Comparison of ENCODE assay signal across 9 cellular contexts in genomic region chr14:69400154-69400553, GRCh38. TPM values are rescaled to one million over a fixed set of nuclear protein-coding genes. Genes with fewer than 3 reads are reported as not detected.
DNase-seq lines count a peak whose midpoint lies in the region; ATAC-seq and TF ChIP-seq lines count a peak whose summit lies in the region.
"Had no signal": no experiment of that assay in that cellular context is flagged by ENCODE, and none has a peak within 500 bp of the region (broad histone marks: within the 10 kb centered on the region; RNA-seq: fewer than 3 reads in every experiment).

No MANE protein-coding gene starts in this region.

- peaks cover 77% of the 10 kb centered on the region for H3K4me1 Mint-ChIP-seq in CD8-positive, alpha-beta T cell (ENCODE audit: low read depth)

- no peaks in the 10 kb centered on the region for H4K20me1 ChIP-seq in neural cell (ENCODE audit: insufficient read depth)

- no peak overlapping the region for H2AFZ ChIP-seq in neural cell (ENCODE audit: low read depth, low read length)

- TF ChIP-seq RAD21 in neural cell (conservative IDR thresholded peaks at IDR 0.05), result no peak

- peaks cover 5% of the 10 kb centered on the region for H3F3A ChIP-seq in neural cell (ENCODE audit: insufficient read depth, low read length, poor library complexity, severe bottlenecking)

- peaks cover 3% of the 10 kb centered on the region for H3K36me3 ChIP-seq in CD8-positive, alpha-beta T cell (ENCODE audit: insufficient read depth, low read length)
- H3K36me3 ChIP-seq in MG63 (peaks cover 24% of the 10 kb centered on the region), colonic mucosa (no peaks in the 10 kb centered on the region), neural cell (ENCODE audit: insufficient read depth, low read length) (peaks cover 5% of the 10 kb centered on the region)

- no peak overlapping the region for H3K27ac Mint-ChIP-seq in CD8-positive, alpha-beta T cell

- CTCF ChIA-PET in CD8-positive, alpha-beta T cell (lab: Charles Lee), result no interaction called here

- no peaks in the 10 kb centered on the region for H3K27me3 Mint-ChIP-seq in CD8-positive, alpha-beta T cell (ENCODE audit: low read depth)

- no peak for TF ChIP-seq CTCF in CD8-positive, alpha-beta T cell (IDR thresholded peaks at IDR 0.05)
- no peak for TF ChIP-seq CTCF in colonic mucosa (IDR thresholded peaks at IDR 0.05)
- no peak for TF ChIP-seq CTCF in neural cell (IDR thresholded peaks at IDR 0.05; ENCODE audit: poor library complexity, severe bottlenecking)

- H3K27me3 ChIP-seq in CD8-positive, alpha-beta T cell (ENCODE audit: insufficient read depth, low read length), result no peaks in the 10 kb centered on the region
- H3K27me3 ChIP-seq in MG63 (no peaks in the 10 kb centered on the region), colonic mucosa (no peaks in the 10 kb centered on the region), neural cell (ENCODE audit: insufficient read depth, low read depth, low read length) (no peaks in the 10 kb centered on the region)

- H3K27ac ChIP-seq in CD8-positive, alpha-beta T cell (ENCODE audit: low read depth, low read length), result no peak overlapping the region
- H3K27ac ChIP-seq in colonic mucosa (no peak overlapping the region), neural cell (ENCODE audit: low read length) (no peak overlapping the region)

- no peaks in the 10 kb centered on the region for H3K9me3 Mint-ChIP-seq in CD8-positive, alpha-beta T cell

- H3K9ac ChIP-seq in colonic mucosa (ENCODE audit: low read depth in 2 of 2, low read length in 2 of 2), result no peak overlapping the region
- peak overlapping the region; percentile 94 for H3K9ac ChIP-seq in neural cell (ENCODE audit: low read length)

- no peaks in the 10 kb centered on the region for H3K9me2 ChIP-seq in neural cell (ENCODE audit: insufficient read depth, low read length)

- no peaks in the 10 kb centered on the region for H3K9me3 ChIP-seq in CD8-positive, alpha-beta T cell (ENCODE audit: low read length)
- H3K9me3 ChIP-seq in MG63, result no peaks in the 10 kb centered on the region
- no peaks in the 10 kb centered on the region for H3K9me3 ChIP-seq in colonic mucosa
- H3K9me3 ChIP-seq in neural cell (ENCODE audit: low read length), result no peaks in the 10 kb centered on the region

- DNase-seq in CD8-positive, alpha-beta T cell, result no peak
- DNase-seq in MG63, result no peak
- no peak for DNase-seq in colonic mucosa
- DNase-seq in NCI-H1417 treated with DMSO at 0.1 percent for 48 hours (lab: John Stamatoyannopoulos, UW), result no peak
- no peak for DNase-seq in 8988T
- DNase-seq: NCI-H2171 treated with DMSO at 0.1 percent for 48 hours had no signal

- H3K4me3 ChIP-seq in CD8-positive, alpha-beta T cell (ENCODE audit: low read depth, low read length), result peak overlapping the region; percentile 2
- H3K4me3 ChIP-seq in MG63, result peak overlapping the region; percentile 87
- peak overlapping the region; percentile 89 for H3K4me3 ChIP-seq in colonic mucosa
- peak overlapping the region; percentile 80 for H3K4me3 ChIP-seq in neural cell (ENCODE audit: low read length)

- POLR2A ChIA-PET in CD8-positive, alpha-beta T cell (lab: Charles Lee), result no interaction called here

- intact Hi-C loops in CD8-positive, alpha-beta T cell (cut with DNase I, micrococcal nuclease), result no loop called here
- intact Hi-C loops in colonic mucosa (cut with DNase I), result no loop called here

- H3K4me3 Mint-ChIP-seq in CD8-positive, alpha-beta T cell, result peak overlapping the region; percentile 99

- H3K4me1 ChIP-seq in CD8-positive, alpha-beta T cell (ENCODE audit: insufficient read depth, low read length), result peaks cover 52% of the 10 kb centered on the region
- H3K4me1 ChIP-seq in colonic mucosa, result peaks cover 30% of the 10 kb centered on the region

- TF ChIP-seq EP300 in neural cell (conservative IDR thresholded peaks at IDR 0.05; ENCODE audit: poor library complexity, severe bottlenecking), result no peak

- peak overlapping the region; percentile 89 for H3K4me2 ChIP-seq in neural cell (ENCODE audit: low read length)

- H3K79me2 ChIP-seq in neural cell (replicated peaks; ENCODE audit: insufficient read depth, low read length), result peaks cover 84% of the 10 kb centered on the region

- peaks cover 34% of the 10 kb centered on the region for H3K36me3 Mint-ChIP-seq in CD8-positive, alpha-beta T cell

- no peak for ATAC-seq in CD8-positive, alpha-beta T cell
- ATAC-seq in GM18520 (IDR thresholded peaks at IDR 0.05; ENCODE audit: unreplicated experiment), result no peak
- ATAC-seq in HG03025 (IDR thresholded peaks at IDR 0.05; ENCODE audit: low FRiP score, unreplicated experiment), result no peak

TF ChIP-seq in neural cell, 6 proteins besides CTCF, POLR2A, EP300 and RAD21:
- TF ChIP-seq SMC3 (conservative IDR thresholded peaks at IDR 0.05; ENCODE audit: poor library complexity) (no peak), EZH2 (IDR thresholded peaks at IDR 0.05; ENCODE audit: borderline replicate concordance, insufficient read depth, low read length, poor library complexity, severe bottlenecking) (no peak), MXI1 (conservative IDR thresholded peaks at IDR 0.05; ENCODE audit: poor library complexity, severe bottlenecking) (no peak), TAF1 (IDR thresholded peaks at IDR 0.05; ENCODE audit: low read depth) (no peak), POLR2AphosphoS5 (IDR thresholded peaks at IDR 0.05) (no peak), REST (IDR thresholded peaks at IDR 0.05; ENCODE audit: borderline replicate concordance) (no peak)

RNA-seq across cellular contexts. Expression of gene SLC39A9, which starts 1.7 kb away (rescaled TPM):
- total RNA-seq in CD8-positive, alpha-beta T cell, result 10 to 100 TPM; 15.8 to 18.5 TPM
- total RNA-seq in MG63 (2014; rRNA removed; shearing (Covaris generic); ENCODE audit: low replicate concordance), result 50.5 and 54.2 TPM in 2 replicates
- total RNA-seq in colonic mucosa, result 10 to 100 TPM; 79.7 to 83.1 TPM
- polyA plus RNA-seq in neural cell, result 86.2 and 88.5 TPM in 2 replicates
- polyA minus RNA-seq in neural cell, result 167 and 168 TPM in 2 replicates

RNA-seq across cellular contexts. Expression of gene ERH, which starts 2.1 kb away (rescaled TPM):
- 10 to 100 TPM; 95.6 to 97.2 TPM for total RNA-seq in CD8-positive, alpha-beta T cell
- 173 and 248 TPM in 2 replicates for total RNA-seq in MG63 (2014; rRNA removed; shearing (Covaris generic); ENCODE audit: low replicate concordance)
- total RNA-seq in colonic mucosa, result 100 to 1,000 TPM; 118 to 192 TPM
- polyA plus RNA-seq in neural cell, result 423 and 480 TPM in 2 replicates
- polyA minus RNA-seq in neural cell, result 118 and 149 TPM in 2 replicates

Comparison
In these comparisons a context has a peak if more than half of its experiments do, and no peak if none do; other contexts are left out.
1. H3K4me3 ChIP-seq: peak in every context shown above with its lines; median percentile 89 in colonic mucosa; 87 in MG63; 80 in neural cell; 2 in CD8-positive, alpha-beta T cell.